In the genomic region with DNA sequence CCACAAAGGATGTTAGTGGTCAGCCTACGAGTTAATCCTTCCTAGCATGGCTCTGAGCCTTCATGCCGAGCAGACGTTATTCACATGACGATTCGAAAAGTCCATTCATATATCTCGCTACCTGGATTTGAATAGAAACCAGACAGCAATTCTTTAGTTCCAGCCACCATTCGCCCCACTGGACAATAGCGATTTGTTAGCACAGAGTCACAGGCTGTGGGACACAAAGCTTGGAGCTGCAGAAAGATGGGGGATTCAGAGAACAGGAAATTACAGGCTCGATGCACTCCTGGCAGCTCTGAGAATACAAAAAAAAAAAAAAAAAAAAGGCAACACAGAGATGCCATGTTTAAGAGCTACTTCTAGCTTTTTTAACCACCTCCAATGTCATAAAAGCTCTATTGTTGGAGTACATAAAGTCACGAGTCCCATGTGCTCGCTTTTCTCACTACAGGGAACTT, we compare ENCODE assay signal across 8 cellular contexts.
A peak's percentile ranks its signal among the peaks of the same experiment; 100 is the strongest.
DNase-seq lines count a peak whose midpoint lies in the region; ATAC-seq and TF ChIP-seq lines count a peak whose summit lies in the region.

No MANE protein-coding gene starts in this region.

- peak; percentile 37 for TF ChIP-seq POLR2A in NB4 (IDR thresholded peaks at IDR 0.05; ENCODE audit: extremely low read depth, insufficient read length)

- peak overlapping the region; percentile 88 for H3K27ac ChIP-seq in WERI-Rb-1
- H3K27ac ChIP-seq in fibroblast of lung (ENCODE audit: insufficient read depth, low read length) = peak overlapping the region; percentile 63

- H3K27me3 Mint-ChIP-seq in T-helper 1 cell treated with Interleukin-12 subunit alpha and Interleukin-12 subunit beta and Interleukin-4 antibody, amounts not matched to agents 30 μg/mL and 1 μg/mL, for 36 hours (ENCODE audit: low read depth) = peaks cover 15% of the 10 kb centered on the region

- H2AFZ ChIP-seq in fibroblast of lung (ENCODE audit: low read length) (peak overlapping the region; percentile 88), neuron (ENCODE audit: low read depth, low read length) (no peak overlapping the region)

- peak overlapping the region; percentile 100 for H3K4me2 ChIP-seq in fibroblast of lung (ENCODE audit: extremely low read depth, insufficient read depth, low read length)

- no peaks in the 10 kb centered on the region for H4K20me1 ChIP-seq in fibroblast of lung (ENCODE audit: control insufficient read depth, extremely low read depth, insufficient read depth, low read length)

- H3K4me1 Mint-ChIP-seq in T-helper 1 cell treated with Interleukin-12 subunit alpha and Interleukin-12 subunit beta and Interleukin-4 antibody, amounts not matched to agents 30 μg/mL and 1 μg/mL, for 36 hours (ENCODE audit: low read depth) = peaks cover 23% of the 10 kb centered on the region

- TF ChIP-seq CTCF in NB4 (IDR thresholded peaks at IDR 0.05; ENCODE audit: low read depth, low read length) (no peak), WERI-Rb-1 (IDR thresholded peaks at IDR 0.05; ENCODE audit: low read depth, low read length) (no peak), fibroblast of lung (conservative IDR thresholded peaks at IDR 0.05 in 1 of 2, IDR thresholded peaks at IDR 0.05 in 1 of 2; ENCODE audit: low read depth in 1 of 2, low read length in 2 of 2) (no peak)

- peak overlapping the region; percentile 12 for H3K27ac Mint-ChIP-seq in T-helper 1 cell treated with Interleukin-12 subunit alpha and Interleukin-12 subunit beta and Interleukin-4 antibody, amounts not matched to agents 30 μg/mL and 1 μg/mL, for 36 hours

- H3K4me1 ChIP-seq in fibroblast of lung (ENCODE audit: control insufficient read depth, extremely low read depth, insufficient read depth, low read length) = no peaks in the 10 kb centered on the region
- H3K4me1 ChIP-seq in neuron (ENCODE audit: insufficient read depth, low read length) = peaks cover 32% of the 10 kb centered on the region

- H3K9me3 ChIP-seq in WERI-Rb-1 (ENCODE audit: severe bottlenecking) (no peaks in the 10 kb centered on the region), fibroblast of lung (ENCODE audit: control insufficient read depth, insufficient read depth, low read depth, low read length) (no peaks in the 10 kb centered on the region), neuron (ENCODE audit: low read length) (peaks cover 2% of the 10 kb centered on the region)

- peak overlapping the region; percentile 69 for H3K9ac ChIP-seq in fibroblast of lung (ENCODE audit: insufficient read depth, low read length)

- H3K79me2 ChIP-seq in fibroblast of lung (ENCODE audit: control insufficient read depth, insufficient read depth, low read length) = peaks cover 2% of the 10 kb centered on the region

- H3K9me3 Mint-ChIP-seq in T-helper 1 cell treated with Interleukin-12 subunit alpha and Interleukin-12 subunit beta and Interleukin-4 antibody, amounts not matched to agents 30 μg/mL and 1 μg/mL, for 36 hours = no peaks in the 10 kb centered on the region

- H3K36me3 ChIP-seq in WERI-Rb-1 (peaks cover 5% of the 10 kb centered on the region), fibroblast of lung (ENCODE audit: control insufficient read depth, insufficient read depth, low read length) (no peaks in the 10 kb centered on the region), neuron (ENCODE audit: insufficient read depth, low read length) (no peaks in the 10 kb centered on the region)

- H3K36me3 Mint-ChIP-seq in T-helper 1 cell treated with Interleukin-12 subunit alpha and Interleukin-12 subunit beta and Interleukin-4 antibody, amounts not matched to agents 30 μg/mL and 1 μg/mL, for 36 hours (ENCODE audit: low read depth) = no peaks in the 10 kb centered on the region

- H3K4me3 Mint-ChIP-seq in T-helper 1 cell treated with Interleukin-12 subunit alpha and Interleukin-12 subunit beta and Interleukin-4 antibody, amounts not matched to agents 30 μg/mL and 1 μg/mL, for 36 hours = peak overlapping the region; percentile 61

- DNase-seq in T-helper 1 cell = no peak
- DNase-seq in NB4 (ENCODE audit: low read depth) = peak; percentile 68
- peak; percentile 49 for DNase-seq in WERI-Rb-1
- peak; percentile 57 to 81 for DNase-seq in fibroblast of lung (ENCODE audit: low read depth in 2 of 2)

- H3K4me3 ChIP-seq in NB4 (ENCODE audit: low read depth, low read length) (peak overlapping the region; percentile 90), WERI-Rb-1 (ENCODE audit: low read depth, low read length) (peak overlapping the region; percentile 84), fibroblast of lung (replicated peaks in 1 of 4; ENCODE audit: control extremely low read depth in 1 of 4, insufficient read depth in 1 of 4, low read depth in 3 of 4, low read length in 4 of 4) (peak overlapping the region; percentile 63 to 79 (median 66)), neuron (ENCODE audit: low read length) (peak overlapping the region; percentile 87)

- H3K27me3 ChIP-seq in WERI-Rb-1 (ENCODE audit: insufficient read depth, low read depth, severe bottlenecking) = no peaks in the 10 kb centered on the region
- H3K27me3 ChIP-seq in fibroblast of lung (ENCODE audit: control insufficient read depth, insufficient read depth, low read length) = no peaks in the 10 kb centered on the region
- no peaks in the 10 kb centered on the region for H3K27me3 ChIP-seq in neuron (ENCODE audit: insufficient read depth, low read length)

- ATAC-seq in HG02588 (IDR thresholded peaks at IDR 0.05; ENCODE audit: unreplicated experiment) = no peak
- no peak for ATAC-seq in activated CD4-positive, CD25-positive, alpha-beta regulatory T cell treated with anti-CD3 and anti-CD28 coated beads, Interleukin-2, amount 50 U/mL, for 24 hours

Comparison
In these comparisons a context has a peak if more than half of its experiments do, and no peak if none do; other contexts are left out.
1. DNase-seq: peak in NB4 (single experiment), WERI-Rb-1 (single experiment) and fibroblast of lung (2 of 2); none in T-helper 1 cell (0 of 5).
2. Peak in every context shown above with its lines, with median percentiles within 50 percentile points of each other: H3K4me3 ChIP-seq.